Comparison of ENCODE assay signal across 20 cellular contexts in the genomic region with DNA sequence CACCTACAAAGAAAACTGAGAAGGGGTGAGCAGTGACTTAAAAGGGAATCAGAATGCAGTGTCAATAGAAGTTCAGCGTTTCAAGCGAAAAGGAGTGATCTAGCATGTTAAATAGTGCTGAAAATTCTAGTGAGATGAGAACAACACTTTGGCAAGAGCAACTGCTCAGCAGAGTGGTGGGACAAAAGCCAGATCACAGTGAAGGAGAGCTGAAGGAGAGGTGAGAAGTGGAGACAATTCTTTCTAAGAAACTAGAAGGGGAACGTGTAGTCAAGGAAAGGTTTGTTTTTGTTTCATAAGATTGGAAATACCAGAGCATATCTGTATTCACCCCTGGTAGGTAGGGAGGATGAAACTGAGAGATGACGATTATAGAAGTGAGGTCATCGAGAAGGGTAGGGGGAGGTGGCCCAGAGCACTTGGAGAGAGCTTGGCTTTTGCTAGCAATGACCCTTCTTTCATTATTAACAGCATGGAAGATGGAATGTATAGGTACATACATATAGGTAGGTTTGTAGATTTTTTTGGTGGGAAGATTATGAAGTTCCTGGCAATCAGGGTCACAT. TPM values are rescaled to one million over a fixed set of nuclear protein-coding genes. Genes with fewer than 3 reads are reported as not detected.
"Had no signal": no experiment of that assay in that cellular context is flagged by ENCODE, and none has a peak within 500 bp of the region (broad histone marks: within the 10 kb centered on the region; RNA-seq: fewer than 3 reads in every experiment).

No MANE protein-coding gene starts in this region.

- H3K4me3 Mint-ChIP-seq: activated T-helper 1 cell treated with anti-CD3 and anti-CD28 coated beads, Interleukin-12 subunit alpha, Interleukin-12 subunit beta, Interleukin-2, Interleukin-4 antibody, amounts not matched to agents 30 ng/mL and 10 ng/mL and 1 ng/mL, durations not matched to agents 14 hours and 24 hours and 36 hours; memory B cell; naive thymus-derived CD8-positive, alpha-beta T cell; T-cell had no signal

- H3K36me3 Mint-ChIP-seq: memory B cell; naive thymus-derived CD8-positive, alpha-beta T cell; T-cell had no signal

- H3K27ac Mint-ChIP-seq: activated T-helper 1 cell treated with anti-CD3 and anti-CD28 coated beads, Interleukin-12 subunit alpha, Interleukin-12 subunit beta, Interleukin-2, Interleukin-4 antibody, amounts not matched to agents 30 ng/mL and 10 ng/mL and 1 ng/mL, durations not matched to agents 14 hours and 24 hours and 36 hours; memory B cell; naive thymus-derived CD8-positive, alpha-beta T cell; T-cell had no signal

- H3K4me3 ChIP-seq: colonic mucosa, left lung, SK-N-MC, skin epidermis had no signal

- H3K27ac ChIP-seq: colonic mucosa, left lung, SK-N-MC, skin epidermis had no signal

- H3K4me1 ChIP-seq: colonic mucosa, left lung had no signal

- DNase-seq: activated CD4-positive, CD25-positive, alpha-beta regulatory T cell treated with anti-CD3 and anti-CD28 coated beads, Interleukin-2, amount 50 U/mL, for 72 hours; activated naive CD4-positive, alpha-beta T cell treated with Interleukin-2 at 50 U/mL for 16 hours; caudate nucleus; colonic mucosa; islet precursor cell; left lung; naive thymus-derived CD8-positive, alpha-beta T cell; posterior cingulate gyrus; stimulated activated CD4-positive, alpha-beta T cell treated with anti-CD3 and anti-CD28 coated beads, Interleukin-15, amount 100 ng/mL, for 24 hours; stimulated activated CD4-positive, alpha-beta T cell treated with anti-CD3 and anti-CD28 coated beads, Interleukin-4, amount 100 ng/mL, for 1 hour; stimulated activated naive CD4-positive, alpha-beta T cell; substantia nigra; T-cell; T1000; trophoblast cell had no signal

- H3K9me3 ChIP-seq: colonic mucosa, left lung had no signal

- H3K9me3 Mint-ChIP-seq: activated T-helper 1 cell treated with anti-CD3 and anti-CD28 coated beads, Interleukin-12 subunit alpha, Interleukin-12 subunit beta, Interleukin-2, Interleukin-4 antibody, amounts not matched to agents 30 ng/mL and 10 ng/mL and 1 ng/mL, durations not matched to agents 14 hours and 24 hours and 36 hours; memory B cell; naive thymus-derived CD8-positive, alpha-beta T cell; T-cell had no signal

- H3K27me3 ChIP-seq: colonic mucosa, left lung had no signal

- ATAC-seq: left lung; naive thymus-derived CD8-positive, alpha-beta T cell; T-cell had no signal

- H3K36me3 ChIP-seq: colonic mucosa, left lung had no signal

RNA-seq across cellular contexts. Expression of a gene that starts 33.7 kb away (rescaled TPM):
- total RNA-seq: activated CD8-positive, alpha-beta memory T cell treated with anti-CD3 and anti-CD28 coated beads for 36 hours; activated T-helper 1 cell treated with anti-CD3 and anti-CD28 coated beads, Interleukin-12 subunit alpha, Interleukin-12 subunit beta, Interleukin-2, Interleukin-4 antibody, amounts not matched to agents 30 ng/mL and 10 ng/mL and 1 ng/mL, durations not matched to agents 14 hours and 24 hours and 36 hours; naive thymus-derived CD8-positive, alpha-beta T cell had no signal
- polyA plus RNA-seq: naive thymus-derived CD8-positive, alpha-beta T cell had no signal

RNA-seq across cellular contexts. Expression of a gene that starts 41.1 kb away (rescaled TPM):
- total RNA-seq: activated T-helper 1 cell treated with anti-CD3 and anti-CD28 coated beads, Interleukin-12 subunit alpha, Interleukin-12 subunit beta, Interleukin-2, Interleukin-4 antibody, amounts not matched to agents 30 ng/mL and 10 ng/mL and 1 ng/mL, durations not matched to agents 14 hours and 24 hours and 36 hours had no signal

RNA-seq across cellular contexts. Expression of a gene that starts 54.2 kb away (rescaled TPM):
- total RNA-seq: activated CD8-positive, alpha-beta memory T cell treated with anti-CD3 and anti-CD28 coated beads for 36 hours; activated T-helper 1 cell treated with anti-CD3 and anti-CD28 coated beads, Interleukin-12 subunit alpha, Interleukin-12 subunit beta, Interleukin-2, Interleukin-4 antibody, amounts not matched to agents 30 ng/mL and 10 ng/mL and 1 ng/mL, durations not matched to agents 14 hours and 24 hours and 36 hours; naive thymus-derived CD8-positive, alpha-beta T cell had no signal
- polyA plus RNA-seq: naive thymus-derived CD8-positive, alpha-beta T cell had no signal
